Comparison of ENCODE assay signal across 13 cellular contexts in the genomic region with DNA sequence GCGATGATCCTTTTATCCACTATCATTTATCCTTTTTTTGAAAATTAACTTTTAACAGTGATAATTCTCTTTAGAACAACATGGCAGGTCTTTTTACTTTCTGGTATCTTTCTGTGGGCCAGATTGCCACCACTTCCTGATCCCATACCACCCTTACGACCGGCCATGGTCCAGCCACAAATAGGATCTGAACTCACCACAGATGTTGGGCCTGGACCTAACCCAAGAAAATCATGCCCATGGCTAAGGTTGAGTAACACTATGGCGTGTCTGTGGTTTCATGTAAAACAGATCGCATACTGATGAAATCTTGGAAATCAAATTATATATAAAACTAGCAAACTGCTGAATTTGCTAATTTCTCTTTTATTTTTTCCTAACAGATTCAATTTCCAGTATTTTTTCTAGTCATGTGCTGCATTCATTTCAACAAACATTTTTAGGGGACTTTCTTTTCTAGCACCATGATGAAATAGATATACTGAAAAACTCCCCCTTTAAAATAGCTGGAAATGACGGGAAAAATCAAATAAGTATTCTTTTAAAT.
A peak's percentile ranks its signal among the peaks of the same experiment; 100 is the strongest.
DNase-seq lines count a peak whose midpoint lies in the region; ATAC-seq, FAIRE-seq and TF ChIP-seq lines count a peak whose summit lies in the region.
"Had no signal": no experiment of that assay in that cellular context is flagged by ENCODE, and none has a peak within 500 bp of the region (broad histone marks: within the 10 kb centered on the region; RNA-seq: fewer than 3 reads in every experiment).

No MANE protein-coding gene starts in this region.

- DNase-seq in A549 (ENCODE audit: low read depth in 1 of 2, low spot score in 1 of 2) (no peak), HT1080 (ENCODE audit: low read depth) (peak; percentile 72), amniotic stem cell (lab: John Stamatoyannopoulos, UW) (peak; percentile 37), left ventricle myocardium inferior (peak; percentile 14), COLO829 (ENCODE audit: low spot score) (no peak), NCI-H345 treated with DMSO at 0.1 percent for 48 hours (lab: John Stamatoyannopoulos, UW; ENCODE audit: unreplicated experiment) (no peak), ACHN (no peak)
- DNase-seq: activated CD4-positive, alpha-beta T cell treated with anti-CD3 and anti-CD28 coated beads, Interleukin-2, amount 50 U/mL, for 48 hours; NCI-H1417 treated with DMSO at 0.1 percent for 48 hours; RPMI8226; stimulated activated CD4-positive, alpha-beta T cell treated with anti-CD3 and anti-CD28 coated beads, Interleukin-12 subunit alpha, Interleukin-12 subunit beta, amount 100 ng/mL, for 4 hours; stimulated activated naive CD8-positive, alpha-beta T cell treated with anti-CD3 and anti-CD28 coated beads, Interleukin-15, Interleukin-2, amounts not matched to agents 100 U/mL and 50 U/mL, for 24 hours had no signal

- H3K4me2 ChIP-seq in A549 = no peak overlapping the region

- intact Hi-C loops in left ventricle myocardium inferior (cut with micrococcal nuclease) = no loop called here

- H3K36me3 ChIP-seq in left ventricle myocardium inferior = no peaks in the 10 kb centered on the region

- POLR2A ChIA-PET in A549 (lab: Yijun Ruan, JAX) = no interaction called here

- H3K27me3 ChIP-seq in left ventricle myocardium inferior (ENCODE audit: low read depth) = no peaks in the 10 kb centered on the region

- FAIRE-seq in A549 (lab: Jason Lieb, UNC) = no peak

- TF ChIP-seq RAD21 in A549 (conservative IDR thresholded peaks at IDR 0.05 in 1 of 2, IDR thresholded peaks at IDR 0.05 in 1 of 2) = no peak

- H3K4me3 ChIP-seq in A549 (no peak overlapping the region), left ventricle myocardium inferior (no peak overlapping the region)

- no peak for TF ChIP-seq EP300 in A549 (IDR thresholded peaks at IDR 0.05)

- CTCF ChIA-PET in A549 (lab: Yijun Ruan, JAX) = no interaction called here

- no peak for ATAC-seq in A549
- no peak for ATAC-seq in HG02852 (IDR thresholded peaks at IDR 0.05; ENCODE audit: unreplicated experiment)
- ATAC-seq: stimulated activated naive CD8-positive, alpha-beta T cell treated with anti-CD3 and anti-CD28 coated beads, Interleukin-15, Interleukin-2, amounts not matched to agents 100 U/mL and 50 U/mL, for 24 hours had no signal

- no peak for TF ChIP-seq POLR2A in A549 (IDR thresholded peaks at IDR 0.05; ENCODE audit: low read length)

- TF ChIP-seq CTCF in A549 (IDR thresholded peaks at IDR 0.05) (no peak), left ventricle myocardium inferior (IDR thresholded peaks at IDR 0.05; ENCODE audit: borderline replicate concordance) (no peak)

- in situ Hi-C loops in ACHN (cut with HindIII; ENCODE audit: low pct_ligation_motif_present, low pct_unique_long_range_greater_than_20kb, low sequenced_read_pairs) = no loop called here

- 82% methylated on average over 6 of the region's 6 CpGs for WGBS in A549 (ENCODE audit: missing lambda C conversion rate)

- H3K9me3 ChIP-seq in A549 = no peaks in the 10 kb centered on the region
- H3K9me3 ChIP-seq in left ventricle myocardium inferior (replicated peaks) = peaks cover 5% of the 10 kb centered on the region

- no peaks in the 10 kb centered on the region for H3K4me1 ChIP-seq in A549
- no peaks in the 10 kb centered on the region for H3K4me1 ChIP-seq in left ventricle myocardium inferior

- H3K27ac ChIP-seq in A549 (no peak overlapping the region), left ventricle myocardium inferior (replicated peaks) (no peak overlapping the region)

TF ChIP-seq in A549, 52 proteins besides CTCF, POLR2A, EP300 and RAD21:
- TF ChIP-seq POLR2AphosphoS2 (conservative IDR thresholded peaks at IDR 0.05; ENCODE audit: low read length) (no peak), MAFK (IDR thresholded peaks at IDR 0.05; ENCODE audit: partially characterized antibody) (peak; percentile 63), USF2 (IDR thresholded peaks at IDR 0.05) (no peak)

Comparison
In these comparisons a context has a peak if more than half of its experiments do, and no peak if none do; other contexts are left out.
1. DNase-seq: peak in HT1080 (single experiment), amniotic stem cell (single experiment) and left ventricle myocardium inferior (single experiment); none in A549 (0 of 2), COLO829 (single experiment), NCI-H345 treated with DMSO at 0.1 percent for 48 hours (single experiment) and ACHN (single experiment).